Comparison of ENCODE assay signal across 18 cellular contexts in the genomic region with DNA sequence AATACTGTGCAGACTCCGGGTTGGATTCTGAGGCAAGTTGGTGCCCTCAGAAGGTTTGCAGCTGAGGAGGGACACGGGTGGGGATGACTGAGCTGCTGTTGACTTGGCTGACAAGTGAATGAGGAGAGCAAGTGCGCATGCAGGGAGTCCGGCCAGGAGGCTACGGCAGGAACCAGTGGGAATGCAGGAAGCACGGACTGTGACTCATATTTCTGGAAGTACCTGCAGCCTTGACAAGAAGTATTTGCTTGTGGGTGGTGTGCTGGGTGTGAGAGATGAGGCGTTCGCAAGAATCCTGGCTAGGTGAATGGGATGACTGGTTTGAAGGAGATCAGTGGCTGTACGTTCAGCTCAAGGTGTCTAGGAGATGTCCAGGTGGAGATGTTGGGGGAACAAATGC. TPM values are rescaled to one million over a fixed set of nuclear protein-coding genes. Genes with fewer than 3 reads are reported as not detected.
DNase-seq lines count a peak whose midpoint lies in the region; ATAC-seq and TF ChIP-seq lines count a peak whose summit lies in the region.
"Had no signal": no experiment of that assay in that cellular context is flagged by ENCODE, and none has a peak within 500 bp of the region (broad histone marks: within the 10 kb centered on the region; RNA-seq: fewer than 3 reads in every experiment).

No MANE protein-coding gene starts in this region.

- no peak overlapping the region for H3K27ac ChIP-seq in Peyer's patch
- H3K27ac ChIP-seq: transverse colon had no signal

- H3K27me3 Mint-ChIP-seq in nephron progenitor cell (ENCODE audit: low read depth, poor library complexity) = peaks cover 36% of the 10 kb centered on the region

- H3K4me1 ChIP-seq in Peyer's patch = peaks cover 0 to 5% (median 0%) of the 10 kb centered on the region in 4 donors

- H3K9me3 ChIP-seq in MG63 = no peaks in the 10 kb centered on the region
- no peaks in the 10 kb centered on the region for H3K9me3 ChIP-seq in Peyer's patch
- H3K9me3 ChIP-seq: transverse colon had no signal

- in situ Hi-C loops in ACHN (cut with HindIII; ENCODE audit: low pct_ligation_motif_present, low pct_unique_long_range_greater_than_20kb, low sequenced_read_pairs) = no loop called here

- H3K27me3 ChIP-seq in MG63 = no peaks in the 10 kb centered on the region
- no peaks in the 10 kb centered on the region for H3K27me3 ChIP-seq in Peyer's patch
- H3K27me3 ChIP-seq: transverse colon had no signal

- TF ChIP-seq POLR2A in Peyer's patch (IDR thresholded peaks at IDR 0.05) = no peak

- DNase-seq in ACHN (peak; percentile 64), MG63 (peak; percentile 39), epithelial cell of proximal tubule (ENCODE audit: low read depth) (peak; percentile 80), nephron progenitor cell (no peak), Peyer's patch (no peak), NK-92 (lab: John Stamatoyannopoulos, UW; ENCODE audit: unreplicated experiment) (no peak), NCI-H2227 treated with DMSO at 0.1 percent for 48 hours (lab: John Stamatoyannopoulos, UW) (no peak)
- DNase-seq: activated CD4-positive, alpha-beta T cell treated with anti-CD3 and anti-CD28 coated beads for 4 hours; cerebellar nuclear complex; Karpas-422; NCI-H1694 treated with DMSO at 0.1 percent for 48 hours; NCI-H510A treated with DMSO at 0.1 percent for 48 hours; stimulated activated CD4-positive, alpha-beta T cell treated with anti-CD3 and anti-CD28 coated beads, Interleukin-2, amount 100 ng/mL, for 24 hours; T-helper 2 cell; transverse colon had no signal

- H3K9me3 Mint-ChIP-seq in nephron progenitor cell = no peaks in the 10 kb centered on the region

- H3K4me1 Mint-ChIP-seq in nephron progenitor cell = peaks cover 35% of the 10 kb centered on the region

- peak overlapping the region; percentile 45 for H3K27ac Mint-ChIP-seq in nephron progenitor cell

- no peak for ATAC-seq in HG02678 (IDR thresholded peaks at IDR 0.05; ENCODE audit: unreplicated experiment)
- ATAC-seq: Panc1 had no signal

- no peak overlapping the region for H3K4me3 ChIP-seq in MG63
- H3K4me3 ChIP-seq in epithelial cell of proximal tubule (ENCODE audit: low read depth, low read length) = no peak overlapping the region
- no peak overlapping the region for H3K4me3 ChIP-seq in Peyer's patch
- H3K4me3 ChIP-seq: transverse colon had no signal

- TF ChIP-seq CTCF in epithelial cell of proximal tubule (conservative IDR thresholded peaks at IDR 0.05; ENCODE audit: low read depth, low read length) = no peak
- no peak for TF ChIP-seq CTCF in nephron progenitor cell (IDR thresholded peaks at IDR 0.05)
- TF ChIP-seq CTCF in Peyer's patch (IDR thresholded peaks at IDR 0.05) = no peak

- no peak overlapping the region for H3K4me3 Mint-ChIP-seq in nephron progenitor cell

- H3K36me3 Mint-ChIP-seq in nephron progenitor cell (ENCODE audit: low read depth) = no peaks in the 10 kb centered on the region

- no peaks in the 10 kb centered on the region for H3K36me3 ChIP-seq in MG63
- H3K36me3 ChIP-seq in Peyer's patch = no peaks in the 10 kb centered on the region
- H3K36me3 ChIP-seq: transverse colon had no signal

RNA-seq across cellular contexts. Expression of a gene that starts 30.8 kb away (rescaled TPM):
- total RNA-seq in MG63 (2014; rRNA removed; shearing (Covaris generic); ENCODE audit: low replicate concordance) = not detected in 2 replicates
- total RNA-seq in epithelial cell of proximal tubule (not detected in 2 replicates), Peyer's patch (not detected)
- total RNA-seq: glomerular endothelial cell, transverse colon had no signal

Comparison
In these comparisons a context has a peak if more than half of its experiments do, and no peak if none do; other contexts are left out.
1. DNase-seq: peak in ACHN (single experiment), MG63 (single experiment) and epithelial cell of proximal tubule (single experiment); none in nephron progenitor cell (single experiment), Peyer's patch (0 of 3), NK-92 (single experiment) and NCI-H2227 treated with DMSO at 0.1 percent for 48 hours (single experiment).